In genomic region chr1:200909757-200910239, GRCh38 we compare ENCODE assay signal across 19 cellular contexts. TPM values are rescaled to one million over a fixed set of nuclear protein-coding genes. Genes with fewer than 3 reads are reported as not detected.
A peak's percentile ranks its signal among the peaks of the same experiment; 100 is the strongest.
DNase-seq lines count a peak whose midpoint lies in the region; ATAC-seq and TF ChIP-seq lines count a peak whose summit lies in the region.
"Had no signal": no experiment of that assay in that cellular context is flagged by ENCODE, and none has a peak within 500 bp of the region (broad histone marks: within the 10 kb centered on the region; RNA-seq: fewer than 3 reads in every experiment).

No MANE protein-coding gene starts in this region.

- POLR2A ChIA-PET in naive thymus-derived CD8-positive, alpha-beta T cell (lab: Charles Lee) = no interaction called here

- no peaks in the 10 kb centered on the region for H3K9me3 Mint-ChIP-seq in chondrocyte (ENCODE audit: low read depth)
- no peaks in the 10 kb centered on the region for H3K9me3 Mint-ChIP-seq in naive thymus-derived CD8-positive, alpha-beta T cell
- H3K9me3 Mint-ChIP-seq: activated naive CD4-positive, alpha-beta T cell treated with anti-CD3 and anti-CD28 coated beads for 36 hours; CD8-positive, alpha-beta memory T cell; T-helper 2 cell treated with Interferon-gamma antibody and Interleukin-4, amounts not matched to agents 5 μg/mL and 100 μg/mL, for 36 hours had no signal

- peaks cover 7% of the 10 kb centered on the region for H3K36me3 Mint-ChIP-seq in chondrocyte (ENCODE audit: low read depth)
- no peaks in the 10 kb centered on the region for H3K36me3 Mint-ChIP-seq in naive thymus-derived CD8-positive, alpha-beta T cell
- H3K36me3 Mint-ChIP-seq: CD8-positive, alpha-beta memory T cell had no signal

- no peaks in the 10 kb centered on the region for H3K27me3 Mint-ChIP-seq in chondrocyte (ENCODE audit: low read depth)
- H3K27me3 Mint-ChIP-seq in naive thymus-derived CD8-positive, alpha-beta T cell = peaks cover 0 to 5% (median 0%) of the 10 kb centered on the region in 5 donors

- no peaks in the 10 kb centered on the region for H3K4me1 Mint-ChIP-seq in chondrocyte (ENCODE audit: low read depth)
- peaks cover 4 to 15% (median 11%) of the 10 kb centered on the region in 4 donors for H3K4me1 Mint-ChIP-seq in naive thymus-derived CD8-positive, alpha-beta T cell

- no peak for TF ChIP-seq CTCF in GM13977 (IDR thresholded peaks at IDR 0.05; ENCODE audit: extremely low read depth, insufficient read depth, missing control alignments)
- no peak for TF ChIP-seq CTCF in chondrocyte (IDR thresholded peaks at IDR 0.05)

- DNase-seq in GM13977 (ENCODE audit: low spot score) (peak; percentile 38), chondrocyte (ENCODE audit: low spot score) (no peak), NCI-H510A treated with DMSO at 0.1 percent for 48 hours (lab: John Stamatoyannopoulos, UW) (no peak)
- no peak for DNase-seq in naive thymus-derived CD8-positive, alpha-beta T cell
- no peak for DNase-seq in activated CD8-positive, alpha-beta memory T cell treated with anti-CD3 and anti-CD28 coated beads, Interleukin-2, amount 50 U/mL, for 4 hours
- DNase-seq: activated naive CD4-positive, alpha-beta T cell treated with anti-CD3 and anti-CD28 coated beads for 36 hours; CD8-positive, alpha-beta memory T cell; EL; Kasumi-1; NCI-H1417 treated with DMSO at 0.1 percent for 48 hours; SHP77; stimulated activated naive CD4-positive, alpha-beta T cell; upper lobe of right lung had no signal

- in situ Hi-C loops in GM13977 (cut with MboI; ENCODE audit: low pct_unique_long_range_greater_than_20kb, low sequenced_read_pairs, unreplicated experiment) = no loop called here

- ATAC-seq in GM19397 (IDR thresholded peaks at IDR 0.05; ENCODE audit: unreplicated experiment) (peak; percentile 46), HG02798 (IDR thresholded peaks at IDR 0.05; ENCODE audit: poor library complexity, unreplicated experiment) (peak; percentile 41), HG03571 (IDR thresholded peaks at IDR 0.05; ENCODE audit: unreplicated experiment) (peak; percentile 50)
- no peak for ATAC-seq in naive thymus-derived CD8-positive, alpha-beta T cell
- ATAC-seq: upper lobe of right lung had no signal

- no peak overlapping the region for H3K4me3 Mint-ChIP-seq in chondrocyte (ENCODE audit: unreplicated experiment)
- H3K4me3 Mint-ChIP-seq in naive thymus-derived CD8-positive, alpha-beta T cell = no peak overlapping the region
- H3K4me3 Mint-ChIP-seq: activated naive CD4-positive, alpha-beta T cell treated with anti-CD3 and anti-CD28 coated beads for 36 hours; CD8-positive, alpha-beta memory T cell; T-helper 2 cell treated with Interferon-gamma antibody and Interleukin-4, amounts not matched to agents 5 μg/mL and 100 μg/mL, for 36 hours had no signal

- H3K27ac Mint-ChIP-seq in chondrocyte (ENCODE audit: unreplicated experiment) = no peak overlapping the region
- H3K27ac Mint-ChIP-seq in naive thymus-derived CD8-positive, alpha-beta T cell = no peak overlapping the region
- H3K27ac Mint-ChIP-seq: CD8-positive, alpha-beta memory T cell; T-helper 2 cell treated with Interferon-gamma antibody and Interleukin-4, amounts not matched to agents 5 μg/mL and 100 μg/mL, for 36 hours had no signal

RNA-seq across cellular contexts. Expression of gene INAVA, which starts 15.1 kb away (rescaled TPM):
- 3.8 to 6.8 TPM (median 5.0 TPM) in 3 replicates for total RNA-seq in chondrocyte
- not detected for total RNA-seq in naive thymus-derived CD8-positive, alpha-beta T cell
- not detected for polyA plus RNA-seq in naive thymus-derived CD8-positive, alpha-beta T cell
- total RNA-seq: activated naive CD4-positive, alpha-beta T cell treated with anti-CD3 and anti-CD28 coated beads for 36 hours had no signal

RNA-seq across cellular contexts. Expression of gene GPR25, which starts 37.0 kb away (rescaled TPM):
- total RNA-seq in chondrocyte = not detected in 3 replicates
- total RNA-seq in naive thymus-derived CD8-positive, alpha-beta T cell = not detected
- polyA plus RNA-seq in naive thymus-derived CD8-positive, alpha-beta T cell = under 1 TPM; 0.15 to 0.94 (median 0.30) TPM
- total RNA-seq: activated naive CD4-positive, alpha-beta T cell treated with anti-CD3 and anti-CD28 coated beads for 36 hours; epithelial cell of proximal tubule; lower leg skin had no signal

Comparison
In these comparisons a context has a peak if more than half of its experiments do, and no peak if none do; other contexts are left out.
1. ATAC-seq: peak in GM19397 (single experiment), HG02798 (single experiment) and HG03571 (single experiment); none in naive thymus-derived CD8-positive, alpha-beta T cell (0 of 2).